Comparison of ENCODE assay signal across 8 cellular contexts in genomic region chr6:69867075-69867911, GRCh38. TPM values are rescaled to one million over a fixed set of nuclear protein-coding genes. Genes with fewer than 3 reads are reported as not detected.
DNase-seq lines count a peak whose midpoint lies in the region; ATAC-seq and TF ChIP-seq lines count a peak whose summit lies in the region.

No MANE protein-coding gene starts in this region.

- DNase-seq in BE2C, result peak; percentile 86
- DNase-seq in OCI-M1 (lab: John Stamatoyannopoulos, UW), result peak; percentile 66
- DNase-seq in activated T-helper 2 cell treated with anti-CD3 and anti-CD28 coated beads, Interferon-gamma antibody, Interleukin-2, Interleukin-4, amounts not matched to agents 10 μg/mL and 5 μg/mL and 100 μg/mL, durations not matched to agents 14 hours and 24 hours and 36 hours (ENCODE audit: low spot score), result peak; percentile 49
- DNase-seq in globus pallidus (ENCODE audit: low spot score), result peak; percentile 16
- peak; percentile 21 to 63 (median 30) for DNase-seq in ovary
- DNase-seq in type B pancreatic cell (ENCODE audit: extremely low spot score, unreplicated experiment), result peak; percentile 77

- no peak for TF ChIP-seq EP300 in ovary (IDR thresholded peaks at IDR 0.05)

- H3K9me3 Mint-ChIP-seq in activated T-helper 2 cell treated with anti-CD3 and anti-CD28 coated beads, Interferon-gamma antibody, Interleukin-2, Interleukin-4, amounts not matched to agents 10 μg/mL and 5 μg/mL and 100 μg/mL, durations not matched to agents 14 hours and 24 hours and 36 hours, result no peaks in the 10 kb centered on the region
- H3K9me3 Mint-ChIP-seq in type B pancreatic cell, result no peaks in the 10 kb centered on the region

- ATAC-seq in GM19025 (IDR thresholded peaks at IDR 0.05; ENCODE audit: low read depth, unreplicated experiment) (peak; percentile 61), HG03280 (IDR thresholded peaks at IDR 0.05; ENCODE audit: unreplicated experiment) (peak; percentile 72)

- peaks cover 3% of the 10 kb centered on the region; the same call in 1 of the 2 replicates for H3K4me1 ChIP-seq in BE2C
- peaks cover 4% of the 10 kb centered on the region for H3K4me1 ChIP-seq in ovary (ENCODE audit: insufficient read depth)

- peak overlapping the region; percentile 76 for H3K4me3 Mint-ChIP-seq in activated T-helper 2 cell treated with anti-CD3 and anti-CD28 coated beads, Interferon-gamma antibody, Interleukin-2, Interleukin-4, amounts not matched to agents 10 μg/mL and 5 μg/mL and 100 μg/mL, durations not matched to agents 14 hours and 24 hours and 36 hours (ENCODE audit: low read depth)
- H3K4me3 Mint-ChIP-seq in type B pancreatic cell, result peak overlapping the region; percentile 91

- no peak overlapping the region for H3K27ac ChIP-seq in ovary

- H3K27me3 ChIP-seq in BE2C (no peaks in the 10 kb centered on the region), ovary (no peaks in the 10 kb centered on the region)

- H3K9me3 ChIP-seq in BE2C (no peaks in the 10 kb centered on the region), ovary (no peaks in the 10 kb centered on the region)

- intact Hi-C loops in activated T-helper 2 cell treated with anti-CD3 and anti-CD28 coated beads, Interferon-gamma antibody, Interleukin-2, Interleukin-4, amounts not matched to agents 10 μg/mL and 5 μg/mL and 100 μg/mL, durations not matched to agents 14 hours and 24 hours and 36 hours (cut with micrococcal nuclease), result loop anchor here (2.0 to 10.0 kb wide), 2 partner anchors 70 to 132 kb away; partner anchors contain the start of gene LMBRD1
- intact Hi-C loops in ovary (cut with DNase I), result no loop called here

- TF ChIP-seq POLR2A in ovary (IDR thresholded peaks at IDR 0.05), result no peak

- H3K4me1 Mint-ChIP-seq in activated T-helper 2 cell treated with anti-CD3 and anti-CD28 coated beads, Interferon-gamma antibody, Interleukin-2, Interleukin-4, amounts not matched to agents 10 μg/mL and 5 μg/mL and 100 μg/mL, durations not matched to agents 14 hours and 24 hours and 36 hours (ENCODE audit: low read depth), result peaks cover 18% of the 10 kb centered on the region
- H3K4me1 Mint-ChIP-seq in type B pancreatic cell (ENCODE audit: unreplicated experiment), result peaks cover 14% of the 10 kb centered on the region

- H3K36me3 ChIP-seq in BE2C, result no peaks in the 10 kb centered on the region
- no peaks in the 10 kb centered on the region for H3K36me3 ChIP-seq in ovary

- H3K4me3 ChIP-seq in BE2C (ENCODE audit: low read depth, low read length) (peak overlapping the region; percentile 89), ovary (peak overlapping the region; percentile 42)

- 1% methylated on average over 73 to 82 of the region's 82 CpGs for WGBS in ovary, 3 donors

- H3K36me3 Mint-ChIP-seq in activated T-helper 2 cell treated with anti-CD3 and anti-CD28 coated beads, Interferon-gamma antibody, Interleukin-2, Interleukin-4, amounts not matched to agents 10 μg/mL and 5 μg/mL and 100 μg/mL, durations not matched to agents 14 hours and 24 hours and 36 hours (ENCODE audit: low read depth), result no peaks in the 10 kb centered on the region
- H3K36me3 Mint-ChIP-seq in type B pancreatic cell, result no peaks in the 10 kb centered on the region

- H3K27me3 Mint-ChIP-seq in activated T-helper 2 cell treated with anti-CD3 and anti-CD28 coated beads, Interferon-gamma antibody, Interleukin-2, Interleukin-4, amounts not matched to agents 10 μg/mL and 5 μg/mL and 100 μg/mL, durations not matched to agents 14 hours and 24 hours and 36 hours (ENCODE audit: low read depth), result peaks cover 51% of the 10 kb centered on the region
- H3K27me3 Mint-ChIP-seq in type B pancreatic cell, result peaks cover 69% of the 10 kb centered on the region

- peak overlapping the region; percentile 17 for H3K27ac Mint-ChIP-seq in activated T-helper 2 cell treated with anti-CD3 and anti-CD28 coated beads, Interferon-gamma antibody, Interleukin-2, Interleukin-4, amounts not matched to agents 10 μg/mL and 5 μg/mL and 100 μg/mL, durations not matched to agents 14 hours and 24 hours and 36 hours
- peak overlapping the region; percentile 36 for H3K27ac Mint-ChIP-seq in type B pancreatic cell

- TF ChIP-seq CTCF in BE2C (IDR thresholded peaks at IDR 0.05; ENCODE audit: low read depth, low read length) (peak; percentile 27; the same call in 1 of the 2 replicates), ovary (IDR thresholded peaks at IDR 0.05) (no peak), type B pancreatic cell (conservative IDR thresholded peaks at IDR 0.05) (peak; percentile 50)

RNA-seq across cellular contexts. Expression of gene COL19A1, which starts 0.9 kb away (rescaled TPM):
- polyA plus RNA-seq in BE2C (2012; ENCODE audit: insufficient read depth, insufficient read length, low read depth), result 0.23 TPM
- 0.14 and 0.16 TPM in 2 replicates for total RNA-seq in activated T-helper 2 cell treated with anti-CD3 and anti-CD28 coated beads, Interferon-gamma antibody, Interleukin-2, Interleukin-4, amounts not matched to agents 10 μg/mL and 5 μg/mL and 100 μg/mL, durations not matched to agents 14 hours and 24 hours and 36 hours
- total RNA-seq in ovary, result under 1 TPM in 1 of 7 donors, not detected in 6; 0.23 TPM
- polyA plus RNA-seq in ovary, result under 1 TPM in 1 of 2 donors, not detected in 1; 0.20 TPM
- total RNA-seq in type B pancreatic cell (ENCODE audit: low replicate concordance), result 0.55 and 1.6 TPM in 2 replicates

Comparison
In these comparisons a context has a peak if more than half of its experiments do, and no peak if none do; other contexts are left out.
1. DNase-seq: peak in every context shown above with its lines; median percentile 86 in BE2C; 77 in type B pancreatic cell; 66 in OCI-M1; 49 in activated T-helper 2 cell treated with anti-CD3 and anti-CD28 coated beads, Interferon-gamma antibody, Interleukin-2, Interleukin-4, amounts not matched to agents 10 μg/mL and 5 μg/mL and 100 μg/mL, durations not matched to agents 14 hours and 24 hours and 36 hours; 30 in ovary; 16 in globus pallidus.
2. CTCF ChIP-seq: peak in BE2C (single experiment) and type B pancreatic cell (single experiment); none in ovary (0 of 3).